Comparison of ENCODE assay signal across 2 cellular contexts in the genomic region with DNA sequence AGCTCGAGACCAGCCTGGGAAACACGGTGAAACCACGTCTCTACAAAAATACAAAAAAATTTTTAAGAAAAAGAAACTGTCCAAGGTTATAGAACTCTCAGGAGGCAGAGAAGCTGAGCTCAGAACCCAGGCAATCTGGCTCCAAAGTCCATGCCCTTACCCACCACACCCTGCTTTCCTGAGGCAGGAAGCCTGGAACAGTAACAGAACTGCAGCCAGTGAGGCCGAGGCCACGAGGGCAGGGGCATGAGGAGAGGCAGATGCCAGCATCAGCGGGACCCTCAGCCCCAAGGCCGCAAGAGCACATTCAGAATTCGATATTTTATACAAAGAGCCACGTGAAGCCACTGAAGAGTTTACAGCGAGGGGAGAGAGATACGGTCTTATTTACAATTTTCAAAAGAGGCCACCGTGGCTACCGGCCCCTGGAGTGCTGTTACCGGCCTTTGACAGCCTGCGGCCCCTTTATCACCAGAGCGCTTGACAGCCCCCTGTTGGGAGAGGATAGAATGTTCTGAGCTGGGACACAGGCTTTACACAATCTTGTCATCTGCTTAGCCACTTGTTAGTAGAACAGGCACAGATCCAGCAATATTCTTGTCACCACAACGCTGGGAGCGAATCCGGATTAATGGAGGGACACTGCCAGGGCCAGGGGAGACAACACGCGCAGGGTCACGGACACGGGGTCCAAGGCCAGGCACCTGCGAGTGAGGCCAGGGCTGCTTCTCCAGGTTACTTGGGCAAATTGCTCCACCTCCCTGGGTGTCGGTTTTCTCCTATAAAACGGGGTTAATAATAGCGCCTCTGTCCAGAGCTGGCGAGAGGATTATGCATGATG.
TF ChIP-seq lines count a peak whose summit lies in the region.

No MANE protein-coding gene starts in this region.

TF ChIP-seq in HEK293, 187 proteins besides CTCF, POLR2A, EP300 and RAD21 (continued from another document and continues in another):
- TF ChIP-seq, protein P1, sequence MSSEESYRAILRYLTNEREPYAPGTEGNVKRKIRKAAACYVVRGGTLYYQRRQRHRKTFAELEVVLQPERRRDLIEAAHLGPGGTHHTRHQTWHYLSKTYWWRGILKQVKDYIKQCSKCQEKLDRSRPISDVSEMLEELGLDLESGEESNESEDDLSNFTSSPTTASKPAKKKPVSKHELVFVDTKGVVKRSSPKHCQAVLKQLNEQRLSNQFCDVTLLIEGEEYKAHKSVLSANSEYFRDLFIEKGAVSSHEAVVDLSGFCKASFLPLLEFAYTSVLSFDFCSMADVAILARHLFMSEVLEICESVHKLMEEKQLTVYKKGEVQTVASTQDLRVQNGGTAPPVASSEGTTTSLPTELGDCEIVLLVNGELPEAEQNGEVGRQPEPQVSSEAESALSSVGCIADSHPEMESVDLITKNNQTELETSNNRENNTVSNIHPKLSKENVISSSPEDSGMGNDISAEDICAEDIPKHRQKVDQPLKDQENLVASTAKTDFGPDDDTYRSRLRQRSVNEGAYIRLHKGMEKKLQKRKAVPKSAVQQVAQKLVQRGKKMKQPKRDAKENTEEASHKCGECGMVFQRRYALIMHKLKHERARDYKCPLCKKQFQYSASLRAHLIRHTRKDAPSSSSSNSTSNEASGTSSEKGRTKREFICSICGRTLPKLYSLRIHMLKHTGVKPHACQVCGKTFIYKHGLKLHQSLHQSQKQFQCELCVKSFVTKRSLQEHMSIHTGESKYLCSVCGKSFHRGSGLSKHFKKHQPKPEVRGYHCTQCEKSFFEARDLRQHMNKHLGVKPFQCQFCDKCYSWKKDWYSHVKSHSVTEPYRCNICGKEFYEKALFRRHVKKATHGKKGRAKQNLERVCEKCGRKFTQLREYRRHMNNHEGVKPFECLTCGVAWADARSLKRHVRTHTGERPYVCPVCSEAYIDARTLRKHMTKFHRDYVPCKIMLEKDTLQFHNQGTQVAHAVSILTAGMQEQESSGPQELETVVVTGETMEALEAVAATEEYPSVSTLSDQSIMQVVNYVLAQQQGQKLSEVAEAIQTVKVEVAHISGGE (tag by site-specific recombination; conservative IDR thresholded peaks at IDR 0.05; ENCODE audit: low read depth), result no peak
- 0 out of 2 replicates have a peak, but pooled peaks have one; percentile 21 for TF ChIP-seq ZNF692 (tag by site-specific recombination; IDR thresholded peaks at IDR 0.05)
- TF ChIP-seq ZNF585B (tag by site-specific recombination; IDR thresholded peaks at IDR 0.05), result no peak
- TF ChIP-seq ZNF658 (tag by site-specific recombination; IDR thresholded peaks at IDR 0.05), result no peak
- TF ChIP-seq ZFP41 (tag by site-specific recombination; IDR thresholded peaks at IDR 0.05; ENCODE audit: borderline replicate concordance), result no peak
- TF ChIP-seq ZNF645 (tag by site-specific recombination; IDR thresholded peaks at IDR 0.05), result no peak
- TF ChIP-seq ZNF626 (tag by site-specific recombination; IDR thresholded peaks at IDR 0.05), result no peak
- TF ChIP-seq ZNF404 (tag by site-specific recombination; IDR thresholded peaks at IDR 0.05), result no peak
- TF ChIP-seq YY1 (tag by site-specific recombination; IDR thresholded peaks at IDR 0.05), result no peak
- no peak for TF ChIP-seq ZNF335 (tag by site-specific recombination; conservative IDR thresholded peaks at IDR 0.05)
- TF ChIP-seq ZBTB8A (tag by site-specific recombination; IDR thresholded peaks at IDR 0.05), result 0 out of 2 replicates have a peak, but pooled peaks have one; percentile 14
- TF ChIP-seq GLIS2 (tag by site-specific recombination; IDR thresholded peaks at IDR 0.05), result no peak
- no peak for TF ChIP-seq ELK4 (IDR thresholded peaks at IDR 0.05; ENCODE audit: borderline replicate concordance, low read depth, low read length)
- TF ChIP-seq ZIC2 (tag by site-specific recombination; IDR thresholded peaks at IDR 0.05), result peak; percentile 96
- TF ChIP-seq ZNF670 (tag by site-specific recombination; IDR thresholded peaks at IDR 0.05; ENCODE audit: low read depth), result no peak

TF ChIP-seq in WTC11, 78 proteins besides CTCF, POLR2A, EP300 and RAD21 (continued from another document):
- TF ChIP-seq, protein P2, sequence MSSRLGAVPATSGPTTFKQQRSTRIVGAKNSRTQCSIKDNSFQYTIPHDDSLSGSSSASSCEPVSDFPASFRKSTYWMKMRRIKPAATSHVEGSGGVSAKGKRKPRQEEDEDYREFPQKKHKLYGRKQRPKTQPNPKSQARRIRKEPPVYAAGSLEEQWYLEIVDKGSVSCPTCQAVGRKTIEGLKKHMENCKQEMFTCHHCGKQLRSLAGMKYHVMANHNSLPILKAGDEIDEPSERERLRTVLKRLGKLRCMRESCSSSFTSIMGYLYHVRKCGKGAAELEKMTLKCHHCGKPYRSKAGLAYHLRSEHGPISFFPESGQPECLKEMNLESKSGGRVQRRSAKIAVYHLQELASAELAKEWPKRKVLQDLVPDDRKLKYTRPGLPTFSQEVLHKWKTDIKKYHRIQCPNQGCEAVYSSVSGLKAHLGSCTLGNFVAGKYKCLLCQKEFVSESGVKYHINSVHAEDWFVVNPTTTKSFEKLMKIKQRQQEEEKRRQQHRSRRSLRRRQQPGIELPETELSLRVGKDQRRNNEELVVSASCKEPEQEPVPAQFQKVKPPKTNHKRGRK (CRISPR knock-in tag; IDR thresholded peaks at IDR 0.05; ENCODE audit: borderline replicate concordance), result no peak
